8 cellular contexts compared by ENCODE assay signal in the genomic region with DNA sequence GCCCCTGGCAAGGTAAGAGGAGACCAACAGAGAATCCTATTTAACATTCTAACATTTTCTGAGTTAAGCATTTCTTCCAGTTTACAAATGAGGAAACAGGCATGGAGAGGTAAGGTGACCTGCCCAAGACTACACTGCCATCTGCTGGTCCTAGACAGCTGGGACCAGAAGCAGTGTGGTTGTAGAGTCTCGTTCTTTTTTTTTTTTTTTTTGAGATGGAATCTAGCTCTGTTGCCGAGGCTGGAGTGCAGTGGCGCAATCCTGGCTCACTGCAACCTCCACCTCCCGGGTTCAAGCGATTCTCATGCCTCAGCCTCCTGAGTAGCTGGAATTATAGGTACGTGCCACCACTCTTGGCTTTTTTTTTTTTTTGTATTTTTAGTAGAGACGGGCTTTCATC. TPM values are rescaled to one million over a fixed set of nuclear protein-coding genes. Genes with fewer than 3 reads are reported as not detected.
DNase-seq lines count a peak whose midpoint lies in the region; TF ChIP-seq lines count a peak whose summit lies in the region.
"Not testable (repeated sequence)": the region's sequence is repeated elsewhere in the genome, so short reads cannot be mapped to it uniquely, and the experiment has no call there.

No MANE protein-coding gene starts in this region.

- not testable (repeated sequence) for H3K9me3 ChIP-seq in H9 (ENCODE audit: control insufficient read depth, low read depth, low read length); SK-N-SH

- not testable (repeated sequence) for H4K91ac ChIP-seq in H9 (ENCODE audit: insufficient read length, low read depth, low read length)

- H3K9me2 ChIP-seq in SK-N-SH: not testable (repeated sequence)

- not testable (repeated sequence) for H3K4me3 ChIP-seq in SK-N-SH (ENCODE audit: low read depth in 2 of 2, low read length in 1 of 2)

- not testable (repeated sequence) for H3K27me3 Mint-ChIP-seq in H9 (ENCODE audit: low read depth); nephron progenitor cell (ENCODE audit: low read depth, poor library complexity)

- H2AK5ac ChIP-seq in H9 (ENCODE audit: insufficient read length, low read length): not testable (repeated sequence)

- H3K4ac ChIP-seq in H9 (ENCODE audit: low read depth, low read length): not testable (repeated sequence)

- not testable (repeated sequence) for TF ChIP-seq EP300 in SK-N-SH (IDR thresholded peaks at IDR 0.05; ENCODE audit: borderline replicate concordance in 1 of 2, low read depth in 1 of 2, low read length in 1 of 2)

- not testable (repeated sequence) for H2BK15ac ChIP-seq in H9 (ENCODE audit: low read depth, low read length)

- peak overlapping the region; percentile 17 for H4K5ac ChIP-seq in H9 (ENCODE audit: insufficient read length, low read depth, low read length)

- DNase-seq in DMS 273 treated with DMSO at 0.1 percent for 48 hours (lab: John Stamatoyannopoulos, UW): peak; percentile 43
- peak; percentile 82 for DNase-seq in H9
- peak; percentile 68 for DNase-seq in NCI-H1694 (lab: John Stamatoyannopoulos, UW)
- DNase-seq in SK-N-SH: peak; percentile 80
- peak; percentile 84 for DNase-seq in activated effector memory CD4-positive, alpha-beta T cell treated with anti-CD3 and anti-CD28 coated beads, Interleukin-2, amount 50 U/mL, for 16 hours
- DNase-seq in fibroblast of the conjunctiva (ENCODE audit: low read depth): peak; percentile 87
- peak; percentile 62 for DNase-seq in nephron progenitor cell
- DNase-seq in stimulated activated CD8-positive, alpha-beta memory T cell treated with anti-CD3 and anti-CD28 coated beads, Interleukin-7, amount 100 ng/mL, for 48 hours (ENCODE audit: extremely low read depth in 1 of 2, low read depth in 1 of 2): peak; percentile 23 to 33

- not testable (repeated sequence) for H4K20me1 ChIP-seq in H9 (ENCODE audit: control insufficient read depth, insufficient read depth, insufficient read length); SK-N-SH (ENCODE audit: insufficient read depth)

- not testable (repeated sequence) for H3K36me3 ChIP-seq in SK-N-SH (replicated peaks in 1 of 2; ENCODE audit: control insufficient read depth in 1 of 2, insufficient read depth in 2 of 2, low read length in 1 of 2)

- not testable (repeated sequence) for H3K4me1 ChIP-seq in H9 (ENCODE audit: insufficient read depth, low read length); SK-N-SH (ENCODE audit: control insufficient read depth in 1 of 2, insufficient read depth in 2 of 2, low read depth in 1 of 2, low read length in 1 of 2)

- peak overlapping the region in 1 of 3 experiments; percentile 61; a peak in 1 of 7 replicates for H3K27ac Mint-ChIP-seq in H9
- peak overlapping the region; percentile 15 for H3K27ac Mint-ChIP-seq in nephron progenitor cell

- WGBS in H9 (ENCODE audit: extremely low coverage, insufficient read length, low lambda C conversion rate): no CpG with 5 or more reads among the region's 7 CpGs
- WGBS in SK-N-SH (ENCODE audit: low lambda C conversion rate): 24% methylated on average over 7 of the region's 7 CpGs

- not testable (repeated sequence) for H3K18ac ChIP-seq in H9 (ENCODE audit: insufficient read length, low read depth, low read length)

- not testable (repeated sequence) for H3T11ph ChIP-seq in H9 (ENCODE audit: low read length)

- not testable (repeated sequence) for H3K9ac ChIP-seq in H9 (ENCODE audit: extremely low read depth, insufficient read length, low read length); SK-N-SH

- H3K23me2 ChIP-seq in H9 (ENCODE audit: insufficient read length, low read depth, low read length, poor library complexity, severe bottlenecking): not testable (repeated sequence)

- H3K4me2 ChIP-seq in H9 (ENCODE audit: insufficient read depth, insufficient read length, low read length); SK-N-SH: not testable (repeated sequence)

- H3K4me1 Mint-ChIP-seq in H9, nephron progenitor cell: not testable (repeated sequence)

- POLR2A ChIA-PET in SK-N-SH (lab: Yijun Ruan, JAX): interaction anchor here (0.5 to 1.2 kb wide), 2 partner anchors 29 to 41 kb away, joined by 3 to 4 read pairs; no protein-coding TSS in a partner anchor

- not testable (repeated sequence) for H2BK20ac ChIP-seq in H9 (ENCODE audit: low read depth, low read length, poor library complexity, severe bottlenecking)

- TF ChIP-seq CTCF in H9 (conservative IDR thresholded peaks at IDR 0.05) (peak; percentile 84), SK-N-SH (IDR thresholded peaks at IDR 0.05) (peak; percentile 91), nephron progenitor cell (IDR thresholded peaks at IDR 0.05) (peak; percentile 76)

- H3K9me3 Mint-ChIP-seq in H9, nephron progenitor cell: not testable (repeated sequence)

- H3K79me2 ChIP-seq in H9 (ENCODE audit: insufficient read depth, low read length); SK-N-SH (ENCODE audit: insufficient read depth): not testable (repeated sequence)

- not testable (repeated sequence) for H2BK120ac ChIP-seq in H9 (ENCODE audit: low read depth, low read length, poor library complexity, severe bottlenecking)

- not testable (repeated sequence) for H2BK12ac ChIP-seq in H9 (ENCODE audit: insufficient read length, low read depth, low read length)

- H3K56ac ChIP-seq in H9 (ENCODE audit: insufficient read length, low read depth, low read length): not testable (repeated sequence)

- H3K27me3 ChIP-seq in H9 (ENCODE audit: insufficient read depth, low read length); SK-N-SH (ENCODE audit: insufficient read depth): not testable (repeated sequence)

- H3K4me3 Mint-ChIP-seq in H9: peak overlapping the region in 1 of 2 experiments; percentile 7; a peak in 1 of 5 replicates
- H3K4me3 Mint-ChIP-seq in nephron progenitor cell: not testable (repeated sequence)

- not testable (repeated sequence) for H3K23ac ChIP-seq in H9 (ENCODE audit: insufficient read length, low read depth, low read length)

- H3K79me1 ChIP-seq in H9 (ENCODE audit: insufficient read depth, low read depth, low read length, poor library complexity, severe bottlenecking): not testable (repeated sequence)

- not testable (repeated sequence) for H3K27ac ChIP-seq in H9 (ENCODE audit: insufficient read length, low read depth, low read length); SK-N-SH (ENCODE audit: low read depth in 2 of 2, low read length in 1 of 2)

- H3F3A ChIP-seq in SK-N-SH (replicated peaks; ENCODE audit: insufficient read depth): not testable (repeated sequence)

- H2BK5ac ChIP-seq in H9 (ENCODE audit: insufficient read length, low read length): not testable (repeated sequence)

- not testable (repeated sequence) for H2AFZ ChIP-seq in H9 (ENCODE audit: low read length); SK-N-SH (ENCODE audit: low read depth)

- peak; percentile 82 for TF ChIP-seq RAD21 in SK-N-SH (IDR thresholded peaks at IDR 0.05; ENCODE audit: low read length)

- not testable (repeated sequence) for H3K36me3 Mint-ChIP-seq in H9 (ENCODE audit: insufficient read depth in 1 of 3, low read depth in 3 of 3); nephron progenitor cell (ENCODE audit: low read depth)

- not testable (repeated sequence) for H4K8ac ChIP-seq in H9 (replicated peaks; ENCODE audit: insufficient read length, low read depth, low read length)

- CTCF ChIA-PET in SK-N-SH (lab: Yijun Ruan, JAX): interaction anchor here (0.7 to 3.3 kb wide), 15 partner anchors 8 to 399 kb away, joined by 3 to 22 read pairs (median 4); no protein-coding TSS in a partner anchor

- H3K14ac ChIP-seq in H9 (ENCODE audit: insufficient read depth, low read length): not testable (repeated sequence)

TF ChIP-seq in SK-N-SH, 30 proteins besides CTCF, POLR2A, EP300 and RAD21:
- peak; percentile 64 for TF ChIP-seq SMC3 (IDR thresholded peaks at IDR 0.05; ENCODE audit: low read depth, low read length)

RNA-seq across cellular contexts. Expression of gene RAPSN, which starts 5.3 kb away (rescaled TPM):
- 0.48 TPM in 1 of 2 replicates, not detected in the other for total RNA-seq in H9 (2021)
- polyA plus RNA-seq in SK-N-SH (2012; rRNA removed): 0.07 and 0.23 TPM in 2 replicates
- polyA plus RNA-seq in SK-N-SH (2012; cell fraction: cytosol; rRNA removed): 0.01 and 0.05 TPM in 2 replicates
- polyA plus RNA-seq in SK-N-SH (2012; cell fraction: nucleus; rRNA removed): 0.50 and 0.52 TPM in 2 replicates

RNA-seq across cellular contexts. Expression of gene PSMC3, which starts 28.0 kb away (rescaled TPM):
- 179 TPM in 2 replicates for total RNA-seq in H9 (2021)
- 184 and 191 TPM in 2 replicates for polyA plus RNA-seq in SK-N-SH (2012; rRNA removed)
- 204 and 247 TPM in 2 replicates for polyA plus RNA-seq in SK-N-SH (2012; cell fraction: cytosol; rRNA removed)
- 98.8 and 147 TPM in 2 replicates for polyA plus RNA-seq in SK-N-SH (2012; cell fraction: nucleus; rRNA removed)

RNA-seq across cellular contexts. Expression of gene SLC39A13, which starts 45.9 kb away (rescaled TPM):
- 25.8 and 29.2 TPM in 2 replicates for total RNA-seq in H9 (2021)
- 65.5 and 70.7 TPM in 2 replicates for polyA plus RNA-seq in SK-N-SH (2012; rRNA removed)
- polyA plus RNA-seq in SK-N-SH (2012; cell fraction: cytosol; rRNA removed): 25.2 and 42.6 TPM in 2 replicates
- polyA plus RNA-seq in SK-N-SH (2012; cell fraction: nucleus; rRNA removed): 288 and 306 TPM in 2 replicates

Comparison
In these comparisons a context has a peak if more than half of its experiments do, and no peak if none do; other contexts are left out.
1. DNase-seq: peak in every context shown above with its lines; median percentile 87 in fibroblast of the conjunctiva; 84 in activated effector memory CD4-positive, alpha-beta T cell treated with anti-CD3 and anti-CD28 coated beads, Interleukin-2, amount 50 U/mL, for 16 hours; 82 in H9; 80 in SK-N-SH; 68 in NCI-H1694; 62 in nephron progenitor cell; 43 in DMS 273 treated with DMSO at 0.1 percent for 48 hours; 28 in stimulated activated CD8-positive, alpha-beta memory T cell treated with anti-CD3 and anti-CD28 coated beads, Interleukin-7, amount 100 ng/mL, for 48 hours.